In genomic region chr18:35968278-35968880, GRCh38 we compare ENCODE assay signal across 16 cellular contexts.
A peak's percentile ranks its signal among the peaks of the same experiment; 100 is the strongest.
DNase-seq lines count a peak whose midpoint lies in the region; ATAC-seq and TF ChIP-seq lines count a peak whose summit lies in the region.
"Had no signal": no experiment of that assay in that cellular context is flagged by ENCODE, and none has a peak within 500 bp of the region (broad histone marks: within the 10 kb centered on the region; RNA-seq: fewer than 3 reads in every experiment).

No MANE protein-coding gene starts in this region.

- peaks cover 21 to 50% (median 24%) of the 10 kb centered on the region in 4 donors for H3K4me1 Mint-ChIP-seq in CD4-positive, CD25-positive, alpha-beta regulatory T cell
- peaks cover 12 to 14% of the 10 kb centered on the region in 2 experiments for H3K4me1 Mint-ChIP-seq in H9

- H3K9me2 ChIP-seq in GM23248 (ENCODE audit: insufficient read depth): no peaks in the 10 kb centered on the region

- no peaks in the 10 kb centered on the region for H3K36me3 ChIP-seq in CD4-positive, CD25-positive, alpha-beta regulatory T cell (ENCODE audit: control insufficient read depth, insufficient read depth, low read length)
- no peaks in the 10 kb centered on the region for H3K36me3 ChIP-seq in OCI-LY3 (replicated peaks; ENCODE audit: low read depth, low read length)
- H3K36me3 ChIP-seq in GM23248 (ENCODE audit: low read depth): no peaks in the 10 kb centered on the region
- H3K36me3 ChIP-seq: heart right ventricle, spleen had no signal

- H3K56ac ChIP-seq in H9 (ENCODE audit: insufficient read length, low read depth, low read length): no peak overlapping the region

- H3K4me2 ChIP-seq in OCI-LY3 (ENCODE audit: low read length): peak overlapping the region; percentile 50
- no peak overlapping the region for H3K4me2 ChIP-seq in H9 (ENCODE audit: insufficient read depth, insufficient read length, low read length)
- H3K4me2 ChIP-seq in GM23248 (ENCODE audit: unreplicated experiment): no peak overlapping the region

- no peak overlapping the region for H3K4me3 ChIP-seq in CD4-positive, CD25-positive, alpha-beta regulatory T cell (ENCODE audit: low read depth, low read length)
- H3K4me3 ChIP-seq in OCI-LY3 (ENCODE audit: low read length): no peak overlapping the region
- H3K4me3 ChIP-seq in epithelial cell of esophagus (ENCODE audit: low read length): no peak overlapping the region
- no peak overlapping the region for H3K4me3 ChIP-seq in GM23248
- H3K4me3 ChIP-seq: BLaER1 treated with 17β-estradiol and CSF1 and Interleukin-3, amounts not matched to agents 10 nM and 100 nM; heart right ventricle; psoas muscle; spleen had no signal

- no peak overlapping the region for H2BK20ac ChIP-seq in H9 (ENCODE audit: low read depth, low read length, poor library complexity, severe bottlenecking)

- H2BK15ac ChIP-seq in H9 (ENCODE audit: low read depth, low read length): no peak overlapping the region

- no peaks in the 10 kb centered on the region for H3K79me1 ChIP-seq in H9 (ENCODE audit: insufficient read depth, low read depth, low read length, poor library complexity, severe bottlenecking)

- H3K23me2 ChIP-seq in H9 (ENCODE audit: insufficient read length, low read depth, low read length, poor library complexity, severe bottlenecking): no peaks in the 10 kb centered on the region

- peak overlapping the region; percentile 29 to 70 (median 49) for H3K4me3 Mint-ChIP-seq in CD4-positive, CD25-positive, alpha-beta regulatory T cell
- no peak overlapping the region for H3K4me3 Mint-ChIP-seq in H9
- H3K4me3 Mint-ChIP-seq: nephron progenitor cell had no signal

- no peak overlapping the region for H3K18ac ChIP-seq in H9 (ENCODE audit: insufficient read length, low read depth, low read length)

- H4K8ac ChIP-seq in H9 (replicated peaks; ENCODE audit: insufficient read length, low read depth, low read length): no peak overlapping the region

- H3K9me3 Mint-ChIP-seq in CD4-positive, CD25-positive, alpha-beta regulatory T cell: peaks cover 0 to 2% (median 0%) of the 10 kb centered on the region in 7 donors
- H3K9me3 Mint-ChIP-seq in H9: peaks cover 0 to 10% of the 10 kb centered on the region in 2 experiments; a peak in 2 of 5 replicates

- H3K9me3 ChIP-seq in CD4-positive, CD25-positive, alpha-beta regulatory T cell (ENCODE audit: control insufficient read depth in 2 of 2, low read length in 2 of 2): no peaks in the 10 kb centered on the region
- H3K9me3 ChIP-seq in OCI-LY3 (ENCODE audit: insufficient read depth, low read length) (no peaks in the 10 kb centered on the region), H9 (ENCODE audit: control insufficient read depth, low read depth, low read length) (no peaks in the 10 kb centered on the region), GM23248 (ENCODE audit: low read depth) (no peaks in the 10 kb centered on the region)
- H3K9me3 ChIP-seq: BLaER1 treated with 17β-estradiol and CSF1 and Interleukin-3, amounts not matched to agents 10 nM and 100 nM; heart right ventricle; psoas muscle; spleen had no signal

- H3K36me3 Mint-ChIP-seq in CD4-positive, CD25-positive, alpha-beta regulatory T cell: peaks cover 11% of the 10 kb centered on the region
- peaks cover 0 to 8% (median 5%) of the 10 kb centered on the region in 3 experiments; a peak in 4 of 7 replicates for H3K36me3 Mint-ChIP-seq in H9 (ENCODE audit: insufficient read depth in 1 of 3, low read depth in 3 of 3)

- no peaks in the 10 kb centered on the region for H4K20me1 ChIP-seq in OCI-LY3 (ENCODE audit: insufficient read depth, low read length)
- no peaks in the 10 kb centered on the region for H4K20me1 ChIP-seq in H9 (ENCODE audit: control insufficient read depth, insufficient read depth, insufficient read length)
- no peaks in the 10 kb centered on the region for H4K20me1 ChIP-seq in GM23248 (ENCODE audit: insufficient read depth)

- H4K5ac ChIP-seq in H9 (ENCODE audit: insufficient read length, low read depth, low read length): no peak overlapping the region

- H3K79me2 ChIP-seq in OCI-LY3 (ENCODE audit: low read length) (peaks cover 9% of the 10 kb centered on the region), H9 (ENCODE audit: insufficient read depth, low read length) (peaks cover 2% of the 10 kb centered on the region; the same call in 1 of the 2 replicates), GM23248 (ENCODE audit: insufficient read depth) (peaks cover 9% of the 10 kb centered on the region)

- H3K23ac ChIP-seq in H9 (ENCODE audit: insufficient read length, low read depth, low read length): no peak overlapping the region

- H4K91ac ChIP-seq in H9 (ENCODE audit: insufficient read length, low read depth, low read length): no peak overlapping the region

- H2BK5ac ChIP-seq in H9 (ENCODE audit: insufficient read length, low read length): no peak overlapping the region

- peaks cover under 1% of the 10 kb centered on the region for H3K27me3 Mint-ChIP-seq in CD4-positive, CD25-positive, alpha-beta regulatory T cell
- no peaks in the 10 kb centered on the region for H3K27me3 Mint-ChIP-seq in H9 (ENCODE audit: low read depth)

- no peak overlapping the region for H2BK120ac ChIP-seq in H9 (ENCODE audit: low read depth, low read length, poor library complexity, severe bottlenecking)

- H3K4me1 ChIP-seq in CD4-positive, CD25-positive, alpha-beta regulatory T cell (ENCODE audit: control insufficient read depth, insufficient read depth, low read length, poor library complexity, severe bottlenecking): peaks cover 21% of the 10 kb centered on the region
- H3K4me1 ChIP-seq in OCI-LY3 (ENCODE audit: low read length): peaks cover 19% of the 10 kb centered on the region
- peaks cover under 1% of the 10 kb centered on the region; the same call in 1 of the 2 replicates for H3K4me1 ChIP-seq in H9 (ENCODE audit: insufficient read depth, low read length)
- peaks cover 6% of the 10 kb centered on the region; the same call in 1 of the 2 replicates for H3K4me1 ChIP-seq in GM23248 (ENCODE audit: insufficient read depth)

- TF ChIP-seq CTCF in OCI-LY3 (IDR thresholded peaks at IDR 0.05; ENCODE audit: low read depth, low read length): no peak
- no peak for TF ChIP-seq CTCF in epithelial cell of esophagus (IDR thresholded peaks at IDR 0.05; ENCODE audit: insufficient read depth, low read depth, low read length, missing control alignments)
- TF ChIP-seq CTCF in H9 (conservative IDR thresholded peaks at IDR 0.05): no peak

- no peak for ATAC-seq in CD4-positive, CD25-positive, alpha-beta regulatory T cell (ENCODE audit: low read depth in 2 of 2)
- ATAC-seq: heart right ventricle, psoas muscle had no signal

- no peak overlapping the region for H3K27ac ChIP-seq in CD4-positive, CD25-positive, alpha-beta regulatory T cell (ENCODE audit: insufficient read depth, low read length, poor library complexity, severe bottlenecking)
- H3K27ac ChIP-seq in OCI-LY3 (ENCODE audit: low read length) (no peak overlapping the region), H9 (ENCODE audit: insufficient read length, low read depth, low read length) (no peak overlapping the region), GM23248 (no peak overlapping the region)
- H3K27ac ChIP-seq: BLaER1 treated with 17β-estradiol and CSF1 and Interleukin-3, amounts not matched to agents 10 nM and 100 nM; heart right ventricle; psoas muscle; spleen had no signal

- H3K4ac ChIP-seq in H9 (ENCODE audit: low read depth, low read length): no peak overlapping the region

- peaks cover 8% of the 10 kb centered on the region; the same call in 1 of the 2 replicates for H3F3A ChIP-seq in GM23248 (ENCODE audit: insufficient read depth)

- in situ Hi-C loops in GM23248 (cut with MboI): loop anchor here (25.0 kb wide), 1 partner anchor 731 kb away; the partner anchor contains the start of gene ZNF397

- no CpG with 5 or more reads among the region's 9 CpGs for WGBS in H9 (ENCODE audit: extremely low coverage, insufficient read length, low lambda C conversion rate)
- WGBS in GM23248 (ENCODE audit: low coverage in 1 of 2, low lambda C conversion rate in 2 of 2, missing lambda C conversion rate in 2 of 2), 2 experiments: 63 to 65% methylated on average over 9 of the region's 9 CpGs

- no peak overlapping the region for H2BK12ac ChIP-seq in H9 (ENCODE audit: insufficient read length, low read depth, low read length)

- no peak overlapping the region for H2AK5ac ChIP-seq in H9 (ENCODE audit: insufficient read length, low read length)

- H3K27ac Mint-ChIP-seq in CD4-positive, CD25-positive, alpha-beta regulatory T cell: peak overlapping the region in 2 of 3 donors; percentile 72 to 79
- H3K27ac Mint-ChIP-seq in H9: peak overlapping the region in 1 of 3 experiments; percentile 8; a peak in 1 of 7 replicates
- H3K27ac Mint-ChIP-seq: nephron progenitor cell had no signal

- DNase-seq in CD4-positive, CD25-positive, alpha-beta regulatory T cell: no peak
- DNase-seq in ELF-1 (ENCODE audit: low read depth, low spot score) (peak; percentile 59), epithelial cell of esophagus (ENCODE audit: low read depth) (peak; percentile 79), cerebellar nuclear complex (lab: John Stamatoyannopoulos, UW) (no peak), H9 (no peak), GM23248 (no peak)
- DNase-seq: central memory CD4-positive, alpha-beta T cell; effector CD4-positive, alpha-beta T cell; heart right ventricle; NCI-H1417; NCI-H748 treated with DMSO at 0.1 percent for 48 hours; nephron progenitor cell; psoas muscle; spleen had no signal

- H3K27me3 ChIP-seq in CD4-positive, CD25-positive, alpha-beta regulatory T cell (ENCODE audit: control insufficient read depth, insufficient read depth, low read length): no peaks in the 10 kb centered on the region
- H3K27me3 ChIP-seq in OCI-LY3 (ENCODE audit: low read depth, low read length) (no peaks in the 10 kb centered on the region), H9 (ENCODE audit: insufficient read depth, low read length) (no peaks in the 10 kb centered on the region), GM23248 (replicated peaks; ENCODE audit: insufficient read depth) (no peaks in the 10 kb centered on the region)
- H3K27me3 ChIP-seq: BLaER1 treated with 17β-estradiol and CSF1 and Interleukin-3, amounts not matched to agents 10 nM and 100 nM; heart right ventricle; spleen had no signal

- no peak overlapping the region for H3K9ac ChIP-seq in OCI-LY3 (ENCODE audit: low read length)
- H3K9ac ChIP-seq in H9 (ENCODE audit: extremely low read depth, insufficient read length, low read length): no peak overlapping the region
- no peak overlapping the region for H3K9ac ChIP-seq in GM23248
- H3K9ac ChIP-seq: BLaER1 treated with 17β-estradiol and CSF1 and Interleukin-3, amounts not matched to agents 10 nM and 100 nM had no signal

- H3T11ph ChIP-seq in H9 (ENCODE audit: low read length): no peak overlapping the region

- H3K14ac ChIP-seq in H9 (ENCODE audit: insufficient read depth, low read length): no peak overlapping the region

- H2AFZ ChIP-seq in OCI-LY3 (ENCODE audit: low read depth, low read length) (peak overlapping the region; percentile 58; the same call in 1 of the 2 replicates), H9 (ENCODE audit: low read length) (no peak overlapping the region), GM23248 (no peak overlapping the region)

Comparison
In these comparisons a context has a peak if more than half of its experiments do, and no peak if none do; other contexts are left out.
1. DNase-seq: peak in ELF-1 (single experiment) and epithelial cell of esophagus (single experiment); none in CD4-positive, CD25-positive, alpha-beta regulatory T cell (0 of 3), cerebellar nuclear complex (0 of 2), H9 (single experiment) and GM23248 (single experiment).
2. H3K4me3 Mint-ChIP-seq: peak in CD4-positive, CD25-positive, alpha-beta regulatory T cell (4 of 4); none in H9 (0 of 2).